Comparison of ENCODE assay signal across 8 cellular contexts in genomic region chr13:101415358-101416174, GRCh38. TPM values are rescaled to one million over a fixed set of nuclear protein-coding genes. Genes with fewer than 3 reads are reported as not detected.
DNase-seq lines count a peak whose midpoint lies in the region; ATAC-seq lines count a peak whose summit lies in the region.

No MANE protein-coding gene starts in this region.

- H3K27ac ChIP-seq in SJCRH30: no peak overlapping the region

- H3K36me3 Mint-ChIP-seq in activated T-cell treated with anti-CD3 and anti-CD28 coated beads, Interleukin-2, amount 50 U/mL, for 72 hours (ENCODE audit: insufficient read depth in 2 of 2): no peaks in the 10 kb centered on the region

- no peaks in the 10 kb centered on the region for H3K36me3 ChIP-seq in SJCRH30
- H3K36me3 ChIP-seq in skeletal muscle satellite cell (ENCODE audit: insufficient read depth, low read length): no peaks in the 10 kb centered on the region

- H3K27me3 Mint-ChIP-seq in activated T-cell treated with anti-CD3 and anti-CD28 coated beads, Interleukin-2, amount 50 U/mL, for 72 hours (ENCODE audit: low read depth): peaks cover 45% of the 10 kb centered on the region

- no peak overlapping the region for H3K27ac Mint-ChIP-seq in activated T-cell treated with anti-CD3 and anti-CD28 coated beads, Interleukin-2, amount 50 U/mL, for 72 hours

- no peak overlapping the region for H3K9ac ChIP-seq in skeletal muscle satellite cell (ENCODE audit: low read depth, low read length)

- DNase-seq in SJCRH30: no peak
- DNase-seq in left cardiac atrium: no peak
- DNase-seq in SIG-M5 treated with dmso at 0.1 percent for 504 hours (lab: John Stamatoyannopoulos, UW; ENCODE audit: unreplicated experiment): no peak
- DNase-seq in activated T-cell treated with anti-CD3 and anti-CD28 coated beads, Interleukin-2, amount 50 U/mL, for 72 hours: no peak
- no peak for DNase-seq in activated naive CD4-positive, alpha-beta T cell treated with anti-CD3 and anti-CD28 coated beads, Interleukin-2, amount 50 U/mL, for 16 hours

- peak overlapping the region; percentile 59 for H3K4me3 ChIP-seq in SJCRH30
- peak overlapping the region; percentile 82 for H3K4me3 ChIP-seq in skeletal muscle satellite cell (ENCODE audit: low read length)

- H3K27me3 ChIP-seq in SJCRH30 (no peaks in the 10 kb centered on the region), skeletal muscle satellite cell (ENCODE audit: control insufficient read depth, insufficient read depth, low read length) (no peaks in the 10 kb centered on the region)

- H3K9me3 ChIP-seq in SJCRH30 (replicated peaks) (no peaks in the 10 kb centered on the region), skeletal muscle satellite cell (replicated peaks; ENCODE audit: low read length) (no peaks in the 10 kb centered on the region)

- H3K4me1 Mint-ChIP-seq in activated T-cell treated with anti-CD3 and anti-CD28 coated beads, Interleukin-2, amount 50 U/mL, for 72 hours (ENCODE audit: low read depth): no peaks in the 10 kb centered on the region

- H3K9me3 Mint-ChIP-seq in activated T-cell treated with anti-CD3 and anti-CD28 coated beads, Interleukin-2, amount 50 U/mL, for 72 hours: no peaks in the 10 kb centered on the region

- no peak overlapping the region for H3K4me3 Mint-ChIP-seq in activated T-cell treated with anti-CD3 and anti-CD28 coated beads, Interleukin-2, amount 50 U/mL, for 72 hours

- no peaks in the 10 kb centered on the region; the same call in 1 of the 2 replicates for H3K4me1 ChIP-seq in SJCRH30
- peaks cover 10% of the 10 kb centered on the region for H3K4me1 ChIP-seq in skeletal muscle satellite cell (ENCODE audit: control insufficient read depth, insufficient read depth, low read length)

- peak overlapping the region; percentile 97 for H3K4me2 ChIP-seq in skeletal muscle satellite cell (ENCODE audit: low read length)

- ATAC-seq in GM21515 (IDR thresholded peaks at IDR 0.05; ENCODE audit: unreplicated experiment) (peak; percentile 65), left cardiac atrium (peak; percentile 56 to 57), HG02981 (IDR thresholded peaks at IDR 0.05; ENCODE audit: unreplicated experiment) (no peak)
- no peak for ATAC-seq in activated T-cell treated with anti-CD3 and anti-CD28 coated beads, Interleukin-2, amount 50 U/mL, for 72 hours (replicated peaks in 1 of 2)

- intact Hi-C loops in left cardiac atrium (cut with DNase I): no loop called here

RNA-seq across cellular contexts. Expression of gene NALCN, which starts 0.7 kb away (rescaled TPM):
- 0.26 and 0.68 TPM in 2 replicates for total RNA-seq in SJCRH30 (2014; rRNA removed; shearing (Covaris generic))
- 10 to 100 TPM; 11.8 to 14.9 TPM for total RNA-seq in left cardiac atrium
- 0.66 and 1.5 TPM in 2 replicates for total RNA-seq in skeletal muscle satellite cell (2012; rRNA removed)
- total RNA-seq in activated T-cell treated with anti-CD3 and anti-CD28 coated beads, Interleukin-2, amount 50 U/mL, for 72 hours: not detected

RNA-seq across cellular contexts. Expression of gene ITGBL1, which starts 36.9 kb away (rescaled TPM):
- total RNA-seq in SJCRH30 (2014; rRNA removed; shearing (Covaris generic)): 0.10 TPM in 1 of 2 replicates, not detected in the other
- total RNA-seq in left cardiac atrium: 10 to 100 TPM; 11.6 to 16.1 TPM
- total RNA-seq in skeletal muscle satellite cell (2012; rRNA removed): 44.1 and 44.4 TPM in 2 replicates
- total RNA-seq in activated T-cell treated with anti-CD3 and anti-CD28 coated beads, Interleukin-2, amount 50 U/mL, for 72 hours: not detected

Comparison
In these comparisons a context has a peak if more than half of its experiments do, and no peak if none do; other contexts are left out.
1. ATAC-seq: peak in GM21515 (single experiment) and left cardiac atrium (2 of 2); none in activated T-cell treated with anti-CD3 and anti-CD28 coated beads, Interleukin-2, amount 50 U/mL, for 72 hours (0 of 2) and HG02981 (single experiment).
2. RNA of gene ITGBL1, which starts 36.9 kb away (total RNA-seq): 11.6 to 16.1 TPM in left cardiac atrium; 0.10 TPM in SJCRH30 and not detected in activated T-cell treated with anti-CD3 and anti-CD28 coated beads, Interleukin-2, amount 50 U/mL, for 72 hours; every median in the first group is over 10 times any median in the second.